In the genomic region with DNA sequence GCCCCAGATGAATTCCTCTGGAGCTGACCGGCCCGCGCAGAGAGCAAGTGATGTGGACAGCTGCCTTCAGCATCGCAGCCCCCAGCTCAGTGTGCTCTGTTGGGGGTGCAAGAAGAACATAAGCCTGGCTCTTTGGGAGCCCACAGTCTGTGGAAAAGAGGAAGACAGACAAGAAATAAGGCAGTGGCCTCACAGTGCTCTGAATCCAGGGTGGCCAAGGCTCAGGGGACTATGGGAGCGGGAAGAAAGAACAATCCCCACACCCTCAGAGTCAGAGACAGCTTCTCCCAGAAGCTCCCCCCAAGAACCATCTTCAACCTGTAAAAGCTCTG, we compare ENCODE assay signal across 8 cellular contexts. TPM values are rescaled to one million over a fixed set of nuclear protein-coding genes. Genes with fewer than 3 reads are reported as not detected.
DNase-seq lines count a peak whose midpoint lies in the region; ATAC-seq, FAIRE-seq and TF ChIP-seq lines count a peak whose summit lies in the region.

No MANE protein-coding gene starts in this region.

- peak overlapping the region; percentile 99 for H3K4me3 Mint-ChIP-seq in CD8-positive, alpha-beta T cell

- H3K9me3 ChIP-seq in CD8-positive, alpha-beta T cell (ENCODE audit: low read length), result no peaks in the 10 kb centered on the region
- H3K9me3 ChIP-seq in Panc1 (ENCODE audit: control insufficient read depth, insufficient read depth, low read depth, low read length), result no peaks in the 10 kb centered on the region
- no peaks in the 10 kb centered on the region for H3K9me3 ChIP-seq in endocrine pancreas (ENCODE audit: control insufficient read depth, low read length)
- H3K9me3 ChIP-seq in pancreas, result no peaks in the 10 kb centered on the region

- ATAC-seq in CD8-positive, alpha-beta T cell, result no peak
- no peak for ATAC-seq in Panc1
- no peak for ATAC-seq in pancreas
- no peak for ATAC-seq in GM21390 (IDR thresholded peaks at IDR 0.05; ENCODE audit: unreplicated experiment)
- ATAC-seq in GM21367 (IDR thresholded peaks at IDR 0.05; ENCODE audit: unreplicated experiment), result no peak

- H3K27me3 Mint-ChIP-seq in CD8-positive, alpha-beta T cell (ENCODE audit: low read depth), result no peaks in the 10 kb centered on the region

- H3K27ac ChIP-seq in CD8-positive, alpha-beta T cell (ENCODE audit: low read depth, low read length), result no peak overlapping the region
- peak overlapping the region; percentile 20; the same call in 1 of the 2 replicates for H3K27ac ChIP-seq in Panc1 (ENCODE audit: low read length)
- H3K27ac ChIP-seq in pancreas, result peak overlapping the region in 3 of 4 donors; percentile 92 to 96 (median 93)

- WGBS in pancreas, 2 donors, result 16 to 19% methylated on average over 5 of the region's 5 CpGs

- TF ChIP-seq CTCF in CD8-positive, alpha-beta T cell (IDR thresholded peaks at IDR 0.05), result peak; percentile 3
- TF ChIP-seq CTCF in Panc1 (IDR thresholded peaks at IDR 0.05) (peak; percentile 40), pancreas (IDR thresholded peaks at IDR 0.05) (no peak)

- in situ Hi-C loops in Panc1 (cut with HindIII; ENCODE audit: low pct_unique_long_range_greater_than_20kb, low sequenced_read_pairs), result no loop called here

- POLR2A ChIA-PET in CD8-positive, alpha-beta T cell (lab: Charles Lee), result interaction anchor here (0.7 to 8.0 kb wide), 5 partner anchors 9 to 61 kb away, joined by 3 to 157 read pairs (median 3); a partner anchor contains a TSS
- POLR2A ChIA-PET in Panc1 (lab: Charles Lee), result interaction anchor here (0.6 kb wide), 1 partner anchor 16 kb away, joined by 4 read pairs; no protein-coding TSS in a partner anchor

- H3K4me1 ChIP-seq in CD8-positive, alpha-beta T cell (ENCODE audit: insufficient read depth, low read length), result peaks cover 55% of the 10 kb centered on the region
- H3K4me1 ChIP-seq in Panc1 (ENCODE audit: control insufficient read depth, insufficient read depth, low read length), result peaks cover 29% of the 10 kb centered on the region
- no peaks in the 10 kb centered on the region for H3K4me1 ChIP-seq in endocrine pancreas (ENCODE audit: control insufficient read depth, insufficient read depth, low read length)
- peaks cover 0 to 32% (median 14%) of the 10 kb centered on the region in 3 donors for H3K4me1 ChIP-seq in pancreas

- CTCF ChIA-PET in CD8-positive, alpha-beta T cell (lab: Charles Lee), result interaction anchor here (0.9 to 11.5 kb wide), 21 partner anchors 11 to 830 kb away, joined by 3 to 262 read pairs (median 5); a partner anchor contains a TSS
- CTCF ChIA-PET in Panc1 (lab: Charles Lee), result interaction anchor here (0.5 to 3.1 kb wide), 8 partner anchors 10 to 285 kb away, joined by 3 to 16 read pairs (median 4); a partner anchor contains a TSS

- H3K36me3 Mint-ChIP-seq in CD8-positive, alpha-beta T cell, result peaks cover 15% of the 10 kb centered on the region

- DNase-seq in CD8-positive, alpha-beta T cell, result no peak
- DNase-seq in Panc1 (ENCODE audit: low read depth, low spot score) (no peak), pancreas (no peak), DMS79 (lab: John Stamatoyannopoulos, UW) (no peak), NCI-H82 (lab: John Stamatoyannopoulos, UW) (no peak)

- no peaks in the 10 kb centered on the region for H3K27me3 ChIP-seq in CD8-positive, alpha-beta T cell (ENCODE audit: insufficient read depth, low read length)
- H3K27me3 ChIP-seq in Panc1 (ENCODE audit: control insufficient read depth, insufficient read depth, low read length), result no peaks in the 10 kb centered on the region
- H3K27me3 ChIP-seq in endocrine pancreas (ENCODE audit: control insufficient read depth, insufficient read depth, low read length), result no peaks in the 10 kb centered on the region
- no peaks in the 10 kb centered on the region for H3K27me3 ChIP-seq in pancreas

- H3K4me1 Mint-ChIP-seq in CD8-positive, alpha-beta T cell (ENCODE audit: low read depth), result peaks cover 49% of the 10 kb centered on the region

- no peaks in the 10 kb centered on the region for H3K36me3 ChIP-seq in CD8-positive, alpha-beta T cell (ENCODE audit: insufficient read depth, low read length)
- H3K36me3 ChIP-seq in Panc1 (ENCODE audit: control insufficient read depth, insufficient read depth, low read length) (peaks cover 2% of the 10 kb centered on the region; the same call in 1 of the 2 replicates), endocrine pancreas (ENCODE audit: control insufficient read depth, insufficient read depth, low read length) (no peaks in the 10 kb centered on the region), pancreas (peaks cover 0 to 4% (median 0%) of the 10 kb centered on the region in 3 donors)

- no TSS peak for BruUV-seq in Panc1 (replicated peaks; lab: Mats Ljungman, UMichigan)

- H3K4me3 ChIP-seq in CD8-positive, alpha-beta T cell (ENCODE audit: low read depth, low read length), result peak overlapping the region; percentile 95
- H3K4me3 ChIP-seq in Panc1 (ENCODE audit: low read depth in 2 of 2, low read length in 2 of 2) (peak overlapping the region; percentile 76 to 78; a peak in 3 of 4 replicates), endocrine pancreas (ENCODE audit: control insufficient read depth, insufficient read depth, low read length) (no peak overlapping the region), pancreas (peak overlapping the region in 3 of 4 donors; percentile 72 to 84 (median 76))

- intact Hi-C loops in CD8-positive, alpha-beta T cell (cut with DNase I, micrococcal nuclease), result loop anchor here (5.0 to 10.0 kb wide), 7 partner anchors 530 to 1952 kb away; a partner anchor contains a TSS
- intact Hi-C loops in Panc1 (cut with micrococcal nuclease; ENCODE audit: unreplicated experiment), result no loop called here
- intact Hi-C loops in pancreas (cut with DNase I), result no loop called here

- no peaks in the 10 kb centered on the region for H3K9me3 Mint-ChIP-seq in CD8-positive, alpha-beta T cell

- H3K9ac ChIP-seq in endocrine pancreas (ENCODE audit: control insufficient read depth, insufficient read depth, low read length), result peak overlapping the region; percentile 38

- peak overlapping the region; percentile 99 for H3K27ac Mint-ChIP-seq in CD8-positive, alpha-beta T cell

- no peak for FAIRE-seq in pancreas (lab: Jason Lieb, UNC)

RNA-seq across cellular contexts. Expression of a gene that starts 0.3 kb away (rescaled TPM):
- 1 to 10 TPM; 5.1 to 6.0 TPM for total RNA-seq in CD8-positive, alpha-beta T cell
- total RNA-seq in Panc1 (2021; ENCODE audit: unreplicated experiment) (5.3 TPM), pancreas (10 to 100 TPM; 10.3 to 17.6 (median 13.3) TPM)
- polyA plus RNA-seq in Panc1 (2012; ENCODE audit: insufficient read length), result 7.9 TPM
- polyA plus RNA-seq in pancreas, result 10 to 100 TPM; 16.6 to 20.9 TPM

RNA-seq across cellular contexts. Expression of a gene that starts 2.5 kb away (rescaled TPM):
- 10 to 100 TPM; 18.2 to 21.0 TPM for total RNA-seq in CD8-positive, alpha-beta T cell
- total RNA-seq in Panc1 (2021; ENCODE audit: unreplicated experiment) (84.4 TPM), pancreas (10 to 100 TPM; 29.2 to 50.7 (median 32.2) TPM)
- polyA plus RNA-seq in Panc1 (2012; ENCODE audit: insufficient read length), result 124 TPM
- polyA plus RNA-seq in pancreas, result 10 to 100 TPM; 50.0 to 51.3 TPM

RNA-seq across cellular contexts. Expression of a gene that starts 22.1 kb away (rescaled TPM):
- 1 to 10 TPM; 3.9 to 4.1 TPM for total RNA-seq in CD8-positive, alpha-beta T cell
- 23.6 TPM for total RNA-seq in Panc1 (2021; ENCODE audit: unreplicated experiment)
- 28.6 TPM for polyA plus RNA-seq in Panc1 (2012; ENCODE audit: insufficient read length)
- 10 to 100 TPM in 1 of 6 donors, 1 to 10 TPM in 5; 6.6 to 12.2 (median 7.8) TPM for total RNA-seq in pancreas
- 10 to 100 TPM in 1 of 2 donors, 1 to 10 TPM in 1; 9.0 to 11.9 TPM for polyA plus RNA-seq in pancreas

RNA-seq across cellular contexts. Expression of a gene that starts 29.5 kb away (rescaled TPM):
- total RNA-seq in CD8-positive, alpha-beta T cell, result 100 to 1,000 TPM; 162 to 172 TPM
- total RNA-seq in Panc1 (2021; ENCODE audit: unreplicated experiment) (77.2 TPM), pancreas (10 to 100 TPM; 56.6 to 88.2 (median 67.7) TPM)
- 102 TPM for polyA plus RNA-seq in Panc1 (2012; ENCODE audit: insufficient read length)
- polyA plus RNA-seq in pancreas, result 100 to 1,000 TPM in 1 of 2 donors, 10 to 100 TPM in 1; 57.2 to 118 TPM

RNA-seq across cellular contexts. Expression of a gene that starts 48.3 kb away (rescaled TPM):
- 1 to 10 TPM; 4.9 to 6.8 TPM for total RNA-seq in CD8-positive, alpha-beta T cell
- total RNA-seq in Panc1 (2021; ENCODE audit: unreplicated experiment) (0.64 TPM), pancreas (10 to 100 TPM in 1 of 6 donors, 1 to 10 TPM in 5; 3.9 to 23.0 (median 8.6) TPM)
- polyA plus RNA-seq in Panc1 (2012; ENCODE audit: insufficient read length), result 0.30 TPM
- polyA plus RNA-seq in pancreas, result 10 to 100 TPM; 24.4 to 26.5 TPM

Comparison
In these comparisons a context has a peak if more than half of its experiments do, and no peak if none do; other contexts are left out.
1. CTCF ChIP-seq: peak in CD8-positive, alpha-beta T cell (single experiment) and Panc1 (single experiment); none in pancreas (0 of 4).
2. intact Hi-C loops: an anchor here in CD8-positive, alpha-beta T cell (5.0 to 10.0 kb wide); none called in Panc1 and pancreas.